ENCODE assay signal across 16 cellular contexts in genomic region chr3:55885721-55886120, GRCh38.
A peak's percentile ranks its signal among the peaks of the same experiment; 100 is the strongest.
DNase-seq lines count a peak whose midpoint lies in the region; ATAC-seq and TF ChIP-seq lines count a peak whose summit lies in the region.
"Had no signal": no experiment of that assay in that cellular context is flagged by ENCODE, and none has a peak within 500 bp of the region (broad histone marks: within the 10 kb centered on the region; RNA-seq: fewer than 3 reads in every experiment).

No MANE protein-coding gene starts in this region.

- H3K27me3 ChIP-seq in lung (ENCODE audit: control insufficient read depth, insufficient read depth): no peaks in the 10 kb centered on the region
- H3K27me3 ChIP-seq in right atrium auricular region: no peaks in the 10 kb centered on the region
- H3K27me3 ChIP-seq in uterus: no peaks in the 10 kb centered on the region
- H3K27me3 ChIP-seq: Peyer's patch had no signal

- no peak overlapping the region for H3K27ac Mint-ChIP-seq in chondrocyte (ENCODE audit: unreplicated experiment)

- H3K9me3 Mint-ChIP-seq in chondrocyte (ENCODE audit: low read depth): no peaks in the 10 kb centered on the region
- H3K9me3 Mint-ChIP-seq: central memory CD8-positive, alpha-beta T cell had no signal

- no peak overlapping the region for H3K4me3 Mint-ChIP-seq in chondrocyte (ENCODE audit: unreplicated experiment)
- H3K4me3 Mint-ChIP-seq: central memory CD8-positive, alpha-beta T cell had no signal

- ATAC-seq in lung (ENCODE audit: insufficient read depth, low FRiP score) (peak; percentile 58), HG03342 (IDR thresholded peaks at IDR 0.05; ENCODE audit: unreplicated experiment) (no peak)

- no peak overlapping the region for H3K27ac ChIP-seq in lung (ENCODE audit: low read depth in 1 of 2, low read length in 1 of 2)
- no peak overlapping the region for H3K27ac ChIP-seq in right atrium auricular region
- H3K27ac ChIP-seq in uterus: no peak overlapping the region
- H3K27ac ChIP-seq: Peyer's patch had no signal

- H3K9me3 ChIP-seq in lung (ENCODE audit: control insufficient read depth in 2 of 2, insufficient read depth in 1 of 2, low read length in 1 of 2) (no peaks in the 10 kb centered on the region), right atrium auricular region (no peaks in the 10 kb centered on the region), uterus (no peaks in the 10 kb centered on the region)
- H3K9me3 ChIP-seq: Peyer's patch had no signal

- H3K4me1 ChIP-seq in lung (ENCODE audit: control insufficient read depth in 2 of 2, insufficient read depth in 2 of 2, low read length in 2 of 2): no peaks in the 10 kb centered on the region
- no peaks in the 10 kb centered on the region for H3K4me1 ChIP-seq in right atrium auricular region
- H3K4me1 ChIP-seq in uterus: no peaks in the 10 kb centered on the region
- H3K4me1 ChIP-seq: Peyer's patch had no signal

- DNase-seq in ELR (ENCODE audit: low read depth) (peak; percentile 82), NCI-H1105 (lab: John Stamatoyannopoulos, UW) (peak; percentile 6), chondrocyte (ENCODE audit: low spot score) (no peak), lung (ENCODE audit: low spot score) (no peak), right atrium auricular region (ENCODE audit: low spot score) (no peak), uterus (no peak)
- DNase-seq in stimulated activated CD4-positive, alpha-beta T cell treated with anti-CD3 and anti-CD28 coated beads, Interleukin-15, amount 100 ng/mL, for 24 hours: no peak
- DNase-seq: activated T-cell treated with anti-CD3 and anti-CD28 coated beads, Interleukin-2, amount 50 U/mL, for 1 hour; DMS79 treated with DMSO at 0.1 percent for 48 hours; hypothalamus; NCI-H187; Peyer's patch; small intestine; stimulated activated CD8-positive, alpha-beta memory T cell treated with anti-CD3 and anti-CD28 coated beads, Interleukin-4, amount 100 ng/mL, for 48 hours had no signal

- no peaks in the 10 kb centered on the region for H3K27me3 Mint-ChIP-seq in chondrocyte (ENCODE audit: low read depth)
- H3K27me3 Mint-ChIP-seq: central memory CD8-positive, alpha-beta T cell had no signal

- 15 to 21% methylated on average over 1 of the region's 1 CpG for WGBS in lung, 2 donors

- intact Hi-C loops in uterus (cut with DNase I; ENCODE audit: low total_unique reads): no loop called here

- H3K36me3 ChIP-seq in lung (ENCODE audit: control insufficient read depth in 2 of 2, insufficient read depth in 2 of 2, low read length in 2 of 2): no peaks in the 10 kb centered on the region
- H3K36me3 ChIP-seq in right atrium auricular region: no peaks in the 10 kb centered on the region
- no peaks in the 10 kb centered on the region for H3K36me3 ChIP-seq in uterus
- H3K36me3 ChIP-seq: Peyer's patch had no signal

- TF ChIP-seq POLR2A in uterus (IDR thresholded peaks at IDR 0.05): no peak

- H3K4me1 Mint-ChIP-seq in chondrocyte (ENCODE audit: low read depth): peaks cover 8% of the 10 kb centered on the region
- H3K4me1 Mint-ChIP-seq: central memory CD8-positive, alpha-beta T cell had no signal

- no peaks in the 10 kb centered on the region for H3K36me3 Mint-ChIP-seq in chondrocyte (ENCODE audit: low read depth)

- TF ChIP-seq CTCF in chondrocyte (IDR thresholded peaks at IDR 0.05) (peak; percentile 38), lung (IDR thresholded peaks at IDR 0.05; ENCODE audit: control extremely low read depth, extremely low read depth) (no peak), right atrium auricular region (IDR thresholded peaks at IDR 0.05) (no peak), uterus (IDR thresholded peaks at IDR 0.05) (no peak)

- H3K4me3 ChIP-seq in lung (no peak overlapping the region), right atrium auricular region (no peak overlapping the region), uterus (no peak overlapping the region)
- H3K4me3 ChIP-seq: Peyer's patch had no signal

Comparison
In these comparisons a context has a peak if more than half of its experiments do, and no peak if none do; other contexts are left out.
1. DNase-seq: peak in ELR (single experiment) and NCI-H1105 (single experiment); none in chondrocyte (single experiment), lung (single experiment), stimulated activated CD4-positive, alpha-beta T cell treated with anti-CD3 and anti-CD28 coated beads, Interleukin-15, amount 100 ng/mL, for 24 hours (single experiment), right atrium auricular region (single experiment) and uterus (0 of 2).